ENCODE assay signal across 8 cellular contexts in the genomic region with DNA sequence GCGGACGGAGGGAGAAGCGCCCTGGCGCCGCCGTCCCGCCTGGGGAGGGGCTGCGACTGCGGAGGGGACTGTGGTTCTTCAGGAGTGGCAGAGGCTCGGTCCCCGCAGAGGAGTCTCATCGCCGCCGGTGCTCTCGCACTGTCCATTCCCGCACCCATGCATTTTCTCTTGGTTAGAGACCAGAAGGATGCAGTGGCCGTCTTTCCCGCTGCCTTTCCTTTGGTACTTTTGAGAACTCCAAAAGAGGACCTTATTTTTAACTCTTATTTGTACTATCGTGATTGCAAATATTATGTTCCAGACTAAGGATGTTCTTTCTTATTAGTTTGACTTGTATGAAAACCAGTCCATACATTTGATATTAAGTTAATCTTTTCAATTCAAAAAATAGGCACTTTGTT. TPM values are rescaled to one million over a fixed set of nuclear protein-coding genes. Genes with fewer than 3 reads are reported as not detected.
DNase-seq lines count a peak whose midpoint lies in the region; ATAC-seq and TF ChIP-seq lines count a peak whose summit lies in the region.

No MANE protein-coding gene starts in this region.

- DNase-seq in NT2/D1 (ENCODE audit: low read depth, low spot score) (no peak), adipocyte (ENCODE audit: low read depth) (peak; percentile 87), right cardiac atrium (peak; percentile 74 to 88 (median 84)), GF-D8 (lab: John Stamatoyannopoulos, UW) (no peak)

- H3K27ac ChIP-seq in C4-2B (peak overlapping the region; percentile 88), right cardiac atrium (ENCODE audit: low read length) (peak overlapping the region; percentile 87), rectal smooth muscle tissue (ENCODE audit: low read depth, low read length) (peak overlapping the region; percentile 99)

- under 1% methylated on average over 19 of the region's 19 CpGs for WGBS in right cardiac atrium

- H3K4me3 ChIP-seq in NT2/D1 (ENCODE audit: insufficient read length, low read depth) (peak overlapping the region; percentile 70), adipocyte (ENCODE audit: low read length) (peak overlapping the region; percentile 87), right cardiac atrium (ENCODE audit: low read length) (peak overlapping the region; percentile 82), rectal smooth muscle tissue (ENCODE audit: low read length) (peak overlapping the region; percentile 96)

- no peaks in the 10 kb centered on the region for H3K9me3 ChIP-seq in NT2/D1 (ENCODE audit: insufficient read depth, low read length)
- no peaks in the 10 kb centered on the region for H3K9me3 ChIP-seq in adipocyte (ENCODE audit: control insufficient read depth, low read length)
- H3K9me3 ChIP-seq in right cardiac atrium (ENCODE audit: control insufficient read depth, low read length) = no peaks in the 10 kb centered on the region

- H3K27me3 ChIP-seq in NT2/D1 (ENCODE audit: insufficient read depth, insufficient read length) (no peaks in the 10 kb centered on the region), adipocyte (replicated peaks; ENCODE audit: control insufficient read depth, insufficient read depth, low read length) (no peaks in the 10 kb centered on the region), right cardiac atrium (ENCODE audit: control insufficient read depth, insufficient read depth) (no peaks in the 10 kb centered on the region), rectal smooth muscle tissue (ENCODE audit: control insufficient read depth, insufficient read depth, low read length) (no peaks in the 10 kb centered on the region)

- H3K36me3 ChIP-seq in NT2/D1 (ENCODE audit: insufficient read depth, insufficient read length, low read length) = peaks cover 13% of the 10 kb centered on the region
- H3K36me3 ChIP-seq in adipocyte (ENCODE audit: control insufficient read depth, insufficient read depth, low read length, severe bottlenecking) = no peaks in the 10 kb centered on the region
- no peaks in the 10 kb centered on the region for H3K36me3 ChIP-seq in rectal smooth muscle tissue (ENCODE audit: control insufficient read depth, insufficient read depth, low read length)

- intact Hi-C loops in right cardiac atrium (cut with DNase I) = no loop called here

- no peak; the same call in none of the 2 replicates for TF ChIP-seq CTCF in C4-2B (conservative IDR thresholded peaks at IDR 0.05)

- ATAC-seq in GM18868 (IDR thresholded peaks at IDR 0.05; ENCODE audit: unreplicated experiment) (peak; percentile 51), HG03280 (IDR thresholded peaks at IDR 0.05; ENCODE audit: unreplicated experiment) (peak; percentile 25), right cardiac atrium (peak; percentile 82 to 84)

- H3K4me1 ChIP-seq in NT2/D1 (ENCODE audit: insufficient read depth, insufficient read length) = no peaks in the 10 kb centered on the region
- H3K4me1 ChIP-seq in adipocyte (ENCODE audit: control insufficient read depth, insufficient read depth, low read length) = peaks cover 21% of the 10 kb centered on the region
- H3K4me1 ChIP-seq in right cardiac atrium (ENCODE audit: control insufficient read depth, insufficient read depth, low read length) = no peaks in the 10 kb centered on the region
- H3K4me1 ChIP-seq in rectal smooth muscle tissue (ENCODE audit: control insufficient read depth, insufficient read depth, low read length) = peaks cover 6% of the 10 kb centered on the region

- peak overlapping the region; percentile 94 for H3K9ac ChIP-seq in NT2/D1 (ENCODE audit: insufficient read length, low read depth)
- peak overlapping the region; percentile 97 for H3K9ac ChIP-seq in adipocyte (ENCODE audit: low read length)
- H3K9ac ChIP-seq in rectal smooth muscle tissue (ENCODE audit: low read length) = peak overlapping the region; percentile 86

RNA-seq across cellular contexts. Expression of gene ZFYVE16, which starts 0.6 kb away (rescaled TPM):
- total RNA-seq in right cardiac atrium = 10 to 100 TPM; 42.6 to 50.9 (median 46.9) TPM
- polyA plus RNA-seq in right cardiac atrium = 20.1 TPM

Comparison
In these comparisons a context has a peak if more than half of its experiments do, and no peak if none do; other contexts are left out.
1. ATAC-seq: peak in every context shown above with its lines; median percentile 83 in right cardiac atrium; 51 in GM18868; 25 in HG03280.
2. DNase-seq: peak in adipocyte (single experiment) and right cardiac atrium (3 of 3); none in NT2/D1 (single experiment) and GF-D8 (single experiment).
3. Peak in every context shown above with its lines, with median percentiles within 50 percentile points of each other: H3K27ac ChIP-seq, H3K4me3 ChIP-seq and H3K9ac ChIP-seq.